In genomic region chr4:129342820-129343219, GRCh38 we compare ENCODE assay signal across 10 cellular contexts.
DNase-seq lines count a peak whose midpoint lies in the region; ATAC-seq and TF ChIP-seq lines count a peak whose summit lies in the region.
"Had no signal": no experiment of that assay in that cellular context is flagged by ENCODE, and none has a peak within 500 bp of the region (broad histone marks: within the 10 kb centered on the region; RNA-seq: fewer than 3 reads in every experiment).

No MANE protein-coding gene starts in this region.

- H3K36me3 ChIP-seq in GM23248 (ENCODE audit: low read depth) (no peaks in the 10 kb centered on the region), PC-3 (ENCODE audit: low read depth, low read length) (no peaks in the 10 kb centered on the region), fibroblast of lung (ENCODE audit: control insufficient read depth, insufficient read depth, low read length) (no peaks in the 10 kb centered on the region)
- no peaks in the 10 kb centered on the region for H3K36me3 ChIP-seq in CD8-positive, alpha-beta memory T cell (ENCODE audit: insufficient read depth, low read length)

- no peak overlapping the region for H3K4me3 Mint-ChIP-seq in CD8-positive, alpha-beta memory T cell

- CTCF ChIA-PET in PC-3 (lab: Charles Lee), result interaction anchor here (0.6 kb wide), 1 partner anchor 57 kb away, joined by 3 read pairs; no protein-coding TSS in a partner anchor
- CTCF ChIA-PET in CD8-positive, alpha-beta memory T cell (lab: Charles Lee), result no interaction called here

- H2AFZ ChIP-seq in GM23248 (peak overlapping the region; percentile 86), PC-3 (ENCODE audit: low read length) (peak overlapping the region; percentile 71), fibroblast of lung (ENCODE audit: low read length) (peak overlapping the region; percentile 47)

- H3K27me3 Mint-ChIP-seq in CD8-positive, alpha-beta memory T cell, result peaks cover 6 to 7% of the 10 kb centered on the region in 2 donors

- 4 to 6% methylated on average over 3 of the region's 3 CpGs for WGBS in GM23248 (ENCODE audit: low coverage in 1 of 2, low lambda C conversion rate in 2 of 2, missing lambda C conversion rate in 2 of 2), 2 experiments

- no peak for TF ChIP-seq CTCF in PC-3 (conservative IDR thresholded peaks at IDR 0.05; ENCODE audit: low read depth, low read length)
- no peak for TF ChIP-seq CTCF in fibroblast of lung (conservative IDR thresholded peaks at IDR 0.05 in 1 of 2, IDR thresholded peaks at IDR 0.05 in 1 of 2; ENCODE audit: low read depth in 1 of 2, low read length in 2 of 2)

- no peaks in the 10 kb centered on the region for H3K79me2 ChIP-seq in GM23248 (ENCODE audit: insufficient read depth)
- no peaks in the 10 kb centered on the region for H3K79me2 ChIP-seq in PC-3 (ENCODE audit: low read length)
- no peaks in the 10 kb centered on the region for H3K79me2 ChIP-seq in fibroblast of lung (ENCODE audit: control insufficient read depth, insufficient read depth, low read length)

- in situ Hi-C loops in GM23248 (cut with MboI), result loop anchor here (10.0 to 25.0 kb wide), 2 partner anchors 292 to 1156 kb away; no protein-coding TSS in a partner anchor

- intact Hi-C loops in PC-3 (cut with micrococcal nuclease), result loop anchor here (5.0 to 10.0 kb wide), 2 partner anchors 251 to 582 kb away; partner anchors contain the start of gene SCLT1

- H3K9me3 ChIP-seq in GM23248 (ENCODE audit: low read depth) (no peaks in the 10 kb centered on the region), PC-3 (ENCODE audit: low read length) (no peaks in the 10 kb centered on the region), fibroblast of lung (ENCODE audit: control insufficient read depth, insufficient read depth, low read depth, low read length) (no peaks in the 10 kb centered on the region)
- no peaks in the 10 kb centered on the region for H3K9me3 ChIP-seq in CD8-positive, alpha-beta memory T cell (ENCODE audit: low read length)

- BruUV-seq in PC-3 (replicated peaks; lab: Mats Ljungman, UMichigan), result no TSS peak

- POLR2A ChIA-PET in PC-3 (lab: Charles Lee; ENCODE audit: unreplicated experiment), result no interaction called here
- POLR2A ChIA-PET in CD8-positive, alpha-beta memory T cell (lab: Charles Lee), result no interaction called here

- H3F3A ChIP-seq in GM23248 (ENCODE audit: insufficient read depth) (peaks cover 5% of the 10 kb centered on the region), PC-3 (ENCODE audit: low read length, unreplicated experiment) (no peaks in the 10 kb centered on the region)

- H3K36me3 Mint-ChIP-seq in CD8-positive, alpha-beta memory T cell, result no peaks in the 10 kb centered on the region

- H3K4me2 ChIP-seq in GM23248 (ENCODE audit: unreplicated experiment), result peak overlapping the region; percentile 98
- peak overlapping the region; percentile 53 for H3K4me2 ChIP-seq in PC-3 (ENCODE audit: low read length)
- peak overlapping the region; percentile 61 for H3K4me2 ChIP-seq in fibroblast of lung (ENCODE audit: extremely low read depth, insufficient read depth, low read length)

- peaks cover 0 to 4% (median 0%) of the 10 kb centered on the region in 5 donors for H3K9me3 Mint-ChIP-seq in CD8-positive, alpha-beta memory T cell

- peak overlapping the region; percentile 56 for H3K27ac ChIP-seq in GM23248
- no peak overlapping the region; the same call in 1 of the 2 replicates for H3K27ac ChIP-seq in PC-3 (ENCODE audit: low read length)
- H3K27ac ChIP-seq in fibroblast of lung (ENCODE audit: insufficient read depth, low read length), result no peak overlapping the region
- H3K27ac ChIP-seq in CD8-positive, alpha-beta memory T cell (ENCODE audit: low read depth, low read length), result no peak overlapping the region

- H3K27ac Mint-ChIP-seq in CD8-positive, alpha-beta memory T cell, result no peak overlapping the region

- peak overlapping the region; percentile 61 for H3K9ac ChIP-seq in GM23248
- H3K9ac ChIP-seq in PC-3 (ENCODE audit: low read length), result no peak overlapping the region
- no peak overlapping the region for H3K9ac ChIP-seq in fibroblast of lung (ENCODE audit: insufficient read depth, low read length)

- H4K20me1 ChIP-seq in GM23248 (ENCODE audit: insufficient read depth) (no peaks in the 10 kb centered on the region), PC-3 (ENCODE audit: low read length) (no peaks in the 10 kb centered on the region), fibroblast of lung (ENCODE audit: control insufficient read depth, extremely low read depth, insufficient read depth, low read length) (no peaks in the 10 kb centered on the region)

- peak; percentile 89 for DNase-seq in GM23248
- DNase-seq in PC-3, result peak; percentile 61
- DNase-seq in fibroblast of lung (ENCODE audit: low read depth in 2 of 2), result peak; percentile 61 to 90
- DNase-seq in renal cortical epithelial cell (ENCODE audit: low read depth), result peak; percentile 97
- DNase-seq in SHP77 treated with DMSO at 0.1 percent for 48 hours (lab: John Stamatoyannopoulos, UW), result no peak
- no peak for DNase-seq in activated naive CD4-positive, alpha-beta T cell (lab: John Stamatoyannopoulos, UW)
- no peak for DNase-seq in DMS79 (lab: John Stamatoyannopoulos, UW)
- no peak for DNase-seq in CD8-positive, alpha-beta memory T cell
- DNase-seq: NCI-H446; stimulated activated CD4-positive, alpha-beta T cell treated with anti-CD3 and anti-CD28 coated beads, Interleukin-12 subunit alpha, Interleukin-12 subunit beta, amount 100 ng/mL, for 4 hours had no signal

- peak overlapping the region; percentile 72 for H3K4me3 ChIP-seq in GM23248
- H3K4me3 ChIP-seq in PC-3 (ENCODE audit: low read length), result peak overlapping the region; percentile 46; the same call in 1 of the 2 replicates
- H3K4me3 ChIP-seq in fibroblast of lung (replicated peaks in 1 of 4; ENCODE audit: control extremely low read depth in 1 of 4, insufficient read depth in 1 of 4, low read depth in 3 of 4, low read length in 4 of 4), result peak overlapping the region in 3 of 4 experiments; percentile 19 to 50 (median 38)
- no peak overlapping the region for H3K4me3 ChIP-seq in CD8-positive, alpha-beta memory T cell (ENCODE audit: low read length)

- peaks cover 17% of the 10 kb centered on the region for H3K4me1 ChIP-seq in GM23248 (ENCODE audit: insufficient read depth)
- H3K4me1 ChIP-seq in PC-3 (ENCODE audit: insufficient read depth, low read length), result peaks cover 21% of the 10 kb centered on the region
- H3K4me1 ChIP-seq in fibroblast of lung (ENCODE audit: control insufficient read depth, extremely low read depth, insufficient read depth, low read length), result no peaks in the 10 kb centered on the region
- H3K4me1 ChIP-seq in CD8-positive, alpha-beta memory T cell (ENCODE audit: insufficient read depth, low read length), result no peaks in the 10 kb centered on the region

- H3K4me1 Mint-ChIP-seq in CD8-positive, alpha-beta memory T cell, result no peaks in the 10 kb centered on the region

- no peaks in the 10 kb centered on the region for H3K27me3 ChIP-seq in GM23248 (replicated peaks; ENCODE audit: insufficient read depth)
- no peaks in the 10 kb centered on the region for H3K27me3 ChIP-seq in PC-3 (ENCODE audit: low read length)
- H3K27me3 ChIP-seq in fibroblast of lung (ENCODE audit: control insufficient read depth, insufficient read depth, low read length), result no peaks in the 10 kb centered on the region
- no peaks in the 10 kb centered on the region for H3K27me3 ChIP-seq in CD8-positive, alpha-beta memory T cell (ENCODE audit: insufficient read depth, low read length, poor library complexity, severe bottlenecking)

- no peaks in the 10 kb centered on the region for H3K9me2 ChIP-seq in GM23248 (ENCODE audit: insufficient read depth)
- no peaks in the 10 kb centered on the region for H3K9me2 ChIP-seq in PC-3 (replicated peaks; ENCODE audit: low read length)

- ATAC-seq in PC-3, result peak; percentile 59

Comparison
In these comparisons a context has a peak if more than half of its experiments do, and no peak if none do; other contexts are left out.
1. DNase-seq: peak in GM23248 (single experiment), PC-3 (single experiment), fibroblast of lung (2 of 2) and renal cortical epithelial cell (single experiment); none in SHP77 treated with DMSO at 0.1 percent for 48 hours (single experiment), activated naive CD4-positive, alpha-beta T cell (0 of 4), DMS79 (single experiment) and CD8-positive, alpha-beta memory T cell (0 of 5).
2. Peak in every context shown above with its lines, with median percentiles within 50 percentile points of each other: H2AFZ ChIP-seq and H3K4me2 ChIP-seq.